9 cellular contexts compared by ENCODE assay signal in genomic region chr11:2213384-2213842, GRCh38. TPM values are rescaled to one million over a fixed set of nuclear protein-coding genes. Genes with fewer than 3 reads are reported as not detected.
DNase-seq lines count a peak whose midpoint lies in the region; ATAC-seq and TF ChIP-seq lines count a peak whose summit lies in the region.
"Had no signal": no experiment of that assay in that cellular context is flagged by ENCODE, and none has a peak within 500 bp of the region (broad histone marks: within the 10 kb centered on the region; RNA-seq: fewer than 3 reads in every experiment).

No MANE protein-coding gene starts in this region.

- H3K4me3 Mint-ChIP-seq in activated naive CD4-positive, alpha-beta T cell treated with anti-CD3 and anti-CD28 coated beads for 36 hours, result no peak overlapping the region
- H3K4me3 Mint-ChIP-seq in activated T-cell treated with anti-CD3 and anti-CD28 coated beads, Interleukin-2, amount 50 U/mL, for 24 hours, result peak overlapping the region; percentile 52
- H3K4me3 Mint-ChIP-seq in natural killer cell, result peak overlapping the region; percentile 86

- H3K4me1 Mint-ChIP-seq in activated naive CD4-positive, alpha-beta T cell treated with anti-CD3 and anti-CD28 coated beads for 36 hours (ENCODE audit: low read depth), result peaks cover 10% of the 10 kb centered on the region
- peaks cover 17% of the 10 kb centered on the region for H3K4me1 Mint-ChIP-seq in activated T-cell treated with anti-CD3 and anti-CD28 coated beads, Interleukin-2, amount 50 U/mL, for 24 hours (ENCODE audit: low read depth)
- peaks cover 29 to 32% of the 10 kb centered on the region in 2 donors for H3K4me1 Mint-ChIP-seq in natural killer cell

- no peaks in the 10 kb centered on the region for H3K9me3 Mint-ChIP-seq in activated naive CD4-positive, alpha-beta T cell treated with anti-CD3 and anti-CD28 coated beads for 36 hours
- no peaks in the 10 kb centered on the region for H3K9me3 Mint-ChIP-seq in activated T-cell treated with anti-CD3 and anti-CD28 coated beads, Interleukin-2, amount 50 U/mL, for 24 hours
- H3K9me3 Mint-ChIP-seq in natural killer cell, result no peaks in the 10 kb centered on the region

- H3K27ac Mint-ChIP-seq in activated naive CD4-positive, alpha-beta T cell treated with anti-CD3 and anti-CD28 coated beads for 36 hours, result no peak overlapping the region
- peak overlapping the region; percentile 63 for H3K27ac Mint-ChIP-seq in activated T-cell treated with anti-CD3 and anti-CD28 coated beads, Interleukin-2, amount 50 U/mL, for 24 hours
- H3K27ac Mint-ChIP-seq in natural killer cell, result peak overlapping the region; percentile 84 to 91

- H3K9me3 ChIP-seq in upper lobe of right lung (no peaks in the 10 kb centered on the region), thyroid gland (no peaks in the 10 kb centered on the region)

- no peaks in the 10 kb centered on the region for H3K27me3 Mint-ChIP-seq in activated naive CD4-positive, alpha-beta T cell treated with anti-CD3 and anti-CD28 coated beads for 36 hours (ENCODE audit: low read depth)
- no peaks in the 10 kb centered on the region for H3K27me3 Mint-ChIP-seq in activated T-cell treated with anti-CD3 and anti-CD28 coated beads, Interleukin-2, amount 50 U/mL, for 24 hours
- no peaks in the 10 kb centered on the region for H3K27me3 Mint-ChIP-seq in natural killer cell (ENCODE audit: low read depth in 2 of 2)

- peak; percentile 65 to 90 (median 82) for ATAC-seq in natural killer cell
- peak; percentile 21 for ATAC-seq in upper lobe of right lung
- no peak for ATAC-seq in GM18907 (IDR thresholded peaks at IDR 0.05; ENCODE audit: unreplicated experiment)
- ATAC-seq in GM19467 (IDR thresholded peaks at IDR 0.05; ENCODE audit: unreplicated experiment), result no peak

- 65 to 77% methylated on average over 16 of the region's 16 CpGs for WGBS in thyroid gland, 2 donors

- H3K4me3 ChIP-seq in upper lobe of right lung (no peak overlapping the region), thyroid gland (replicated peaks in 1 of 3) (no peak overlapping the region)

- TF ChIP-seq POLR2A in thyroid gland (IDR thresholded peaks at IDR 0.05), result no peak

- TF ChIP-seq CTCF in natural killer cell (IDR thresholded peaks at IDR 0.05) (no peak), upper lobe of right lung (IDR thresholded peaks at IDR 0.05) (no peak), thyroid gland (IDR thresholded peaks at IDR 0.05) (no peak)

- no peaks in the 10 kb centered on the region for H3K4me1 ChIP-seq in upper lobe of right lung
- peaks cover 5 to 8% of the 10 kb centered on the region in 2 donors for H3K4me1 ChIP-seq in thyroid gland

- intact Hi-C loops in activated naive CD4-positive, alpha-beta T cell treated with anti-CD3 and anti-CD28 coated beads for 36 hours (cut with micrococcal nuclease), result no loop called here
- intact Hi-C loops in natural killer cell (cut with micrococcal nuclease), result no loop called here
- intact Hi-C loops in upper lobe of right lung (cut with DNase I), result no loop called here
- intact Hi-C loops in thyroid gland (cut with DNase I), result no loop called here

- H3K27ac ChIP-seq in upper lobe of right lung (no peak overlapping the region), thyroid gland (no peak overlapping the region)

- no peaks in the 10 kb centered on the region for H3K36me3 Mint-ChIP-seq in activated naive CD4-positive, alpha-beta T cell treated with anti-CD3 and anti-CD28 coated beads for 36 hours (ENCODE audit: low read depth)
- no peaks in the 10 kb centered on the region for H3K36me3 Mint-ChIP-seq in activated T-cell treated with anti-CD3 and anti-CD28 coated beads, Interleukin-2, amount 50 U/mL, for 24 hours (ENCODE audit: low read depth)
- H3K36me3 Mint-ChIP-seq in natural killer cell, result no peaks in the 10 kb centered on the region

- H3K36me3 ChIP-seq in upper lobe of right lung (no peaks in the 10 kb centered on the region), thyroid gland (no peaks in the 10 kb centered on the region)

- CTCF ChIA-PET in activated naive CD4-positive, alpha-beta T cell treated with anti-CD3 and anti-CD28 coated beads for 36 hours (lab: Charles Lee), result interaction anchor here (1.9 kb wide), 1 partner anchor 16 kb away, joined by 4 read pairs; no protein-coding TSS in a partner anchor

- peak; percentile 73 for DNase-seq in activated naive CD4-positive, alpha-beta T cell treated with anti-CD3 and anti-CD28 coated beads for 36 hours
- DNase-seq in activated naive CD4-positive, alpha-beta T cell treated with anti-CD3 and anti-CD28 coated beads, Interleukin-2, amount 50 U/mL, for 16 hours, result no peak
- DNase-seq in activated T-cell treated with anti-CD3 and anti-CD28 coated beads, Interleukin-2, amount 50 U/mL, for 24 hours, result peak; percentile 61
- peak; percentile 24 for DNase-seq in natural killer cell
- DNase-seq in upper lobe of right lung, result peak; percentile 60
- DNase-seq in thyroid gland, result no peak

- H3K27me3 ChIP-seq in upper lobe of right lung (no peaks in the 10 kb centered on the region), thyroid gland (no peaks in the 10 kb centered on the region)

RNA-seq across cellular contexts. Expression of gene TH, which starts 41.8 kb away (rescaled TPM):
- not detected for total RNA-seq in activated naive CD4-positive, alpha-beta T cell treated with anti-CD3 and anti-CD28 coated beads for 36 hours
- not detected for total RNA-seq in natural killer cell
- total RNA-seq in upper lobe of right lung, result not detected
- total RNA-seq in thyroid gland, result not detected

RNA-seq across cellular contexts. Expression of gene INS, which starts 52.4 kb away (rescaled TPM):
- total RNA-seq in activated naive CD4-positive, alpha-beta T cell treated with anti-CD3 and anti-CD28 coated beads for 36 hours, result not detected
- total RNA-seq in natural killer cell, result not detected
- not detected for total RNA-seq in upper lobe of right lung
- not detected for total RNA-seq in thyroid gland
- total RNA-seq: dermis microvascular lymphatic vessel endothelial cell had no signal

RNA-seq across cellular contexts. Expression of gene ASCL2, which starts 57.0 kb away (rescaled TPM):
- total RNA-seq in activated naive CD4-positive, alpha-beta T cell treated with anti-CD3 and anti-CD28 coated beads for 36 hours, result not detected
- total RNA-seq in natural killer cell (10 to 100 TPM; 10.8 to 16.8 (median 16.0) TPM), upper lobe of right lung (2.2 TPM), thyroid gland (1 to 10 TPM in 1 of 4 donors, under 1 TPM in 3; 0.46 to 2.9 (median 0.66) TPM)
- total RNA-seq: dermis microvascular lymphatic vessel endothelial cell had no signal

Comparison
In these comparisons a context has a peak if more than half of its experiments do, and no peak if none do; other contexts are left out.
1. DNase-seq: peak in activated naive CD4-positive, alpha-beta T cell treated with anti-CD3 and anti-CD28 coated beads for 36 hours (single experiment), activated T-cell treated with anti-CD3 and anti-CD28 coated beads, Interleukin-2, amount 50 U/mL, for 24 hours (single experiment), natural killer cell (single experiment) and upper lobe of right lung (single experiment); none in activated naive CD4-positive, alpha-beta T cell treated with anti-CD3 and anti-CD28 coated beads, Interleukin-2, amount 50 U/mL, for 16 hours (single experiment) and thyroid gland (0 of 2).
2. ATAC-seq: peak in natural killer cell (3 of 3) and upper lobe of right lung (single experiment); none in GM18907 (single experiment) and GM19467 (single experiment).